ENCODE assay signal across 16 cellular contexts in the genomic region with DNA sequence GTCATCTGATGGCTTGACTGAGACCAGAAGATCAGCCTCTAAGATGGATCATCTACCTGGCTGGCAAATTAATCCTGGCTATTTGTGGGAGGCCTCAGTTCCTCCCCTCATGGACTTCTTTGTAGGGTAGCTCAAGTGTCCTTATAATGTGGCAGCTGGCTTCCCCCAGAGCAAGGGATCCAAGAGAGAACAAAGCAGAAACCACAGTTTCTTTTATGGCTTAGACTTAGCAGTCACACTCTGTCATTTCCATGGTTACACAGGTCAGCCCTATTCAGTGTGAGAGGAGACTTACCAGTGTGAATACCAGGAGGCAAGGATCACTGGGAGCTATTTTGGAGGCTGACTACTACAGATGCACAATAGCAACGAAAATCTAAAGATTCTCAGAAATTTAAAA. TPM values are rescaled to one million over a fixed set of nuclear protein-coding genes. Genes with fewer than 3 reads are reported as not detected.
DNase-seq lines count a peak whose midpoint lies in the region; ATAC-seq, FAIRE-seq and TF ChIP-seq lines count a peak whose summit lies in the region.
"Had no signal": no experiment of that assay in that cellular context is flagged by ENCODE, and none has a peak within 500 bp of the region (broad histone marks: within the 10 kb centered on the region; RNA-seq: fewer than 3 reads in every experiment).

No MANE protein-coding gene starts in this region.

- no peak overlapping the region for H3K27ac Mint-ChIP-seq in astrocyte (ENCODE audit: unreplicated experiment)
- H3K27ac Mint-ChIP-seq in activated naive CD8-positive, alpha-beta T cell treated with anti-CD3 and anti-CD28 coated beads, Interleukin-2, amount 50 U/mL, for 24 hours: no peak overlapping the region
- H3K27ac Mint-ChIP-seq: activated T-helper 1 cell treated with anti-CD3 and anti-CD28 coated beads, Interleukin-12 subunit alpha, Interleukin-12 subunit beta, Interleukin-2, Interleukin-4 antibody, amounts not matched to agents 30 ng/mL and 10 ng/mL and 1 ng/mL, durations not matched to agents 14 hours and 24 hours and 36 hours; type B pancreatic cell had no signal

- no peaks in the 10 kb centered on the region for H3K36me3 ChIP-seq in astrocyte (ENCODE audit: insufficient read depth, low read length)
- H3K36me3 ChIP-seq: brain microvascular endothelial cell had no signal

- H3K27me3 ChIP-seq in astrocyte (ENCODE audit: insufficient read depth, low read length): no peaks in the 10 kb centered on the region
- H3K27me3 ChIP-seq: brain microvascular endothelial cell had no signal

- no peaks in the 10 kb centered on the region for H3K9me3 ChIP-seq in astrocyte (ENCODE audit: insufficient read depth, low read depth, low read length)

- H3K4me3 Mint-ChIP-seq in astrocyte (ENCODE audit: unreplicated experiment): no peak overlapping the region
- no peak overlapping the region for H3K4me3 Mint-ChIP-seq in activated naive CD8-positive, alpha-beta T cell treated with anti-CD3 and anti-CD28 coated beads, Interleukin-2, amount 50 U/mL, for 24 hours
- H3K4me3 Mint-ChIP-seq: activated T-helper 1 cell treated with anti-CD3 and anti-CD28 coated beads, Interleukin-12 subunit alpha, Interleukin-12 subunit beta, Interleukin-2, Interleukin-4 antibody, amounts not matched to agents 30 ng/mL and 10 ng/mL and 1 ng/mL, durations not matched to agents 14 hours and 24 hours and 36 hours had no signal

- peaks cover 16% of the 10 kb centered on the region for H3K4me1 Mint-ChIP-seq in astrocyte (ENCODE audit: low read depth, unreplicated experiment)
- H3K4me1 Mint-ChIP-seq in activated naive CD8-positive, alpha-beta T cell treated with anti-CD3 and anti-CD28 coated beads, Interleukin-2, amount 50 U/mL, for 24 hours: peaks cover 10% of the 10 kb centered on the region

- H3K36me3 Mint-ChIP-seq in astrocyte (ENCODE audit: low read depth, unreplicated experiment): no peaks in the 10 kb centered on the region
- no peaks in the 10 kb centered on the region for H3K36me3 Mint-ChIP-seq in activated naive CD8-positive, alpha-beta T cell treated with anti-CD3 and anti-CD28 coated beads, Interleukin-2, amount 50 U/mL, for 24 hours (ENCODE audit: low read depth)
- H3K36me3 Mint-ChIP-seq: type B pancreatic cell had no signal

- H3K9me3 Mint-ChIP-seq in astrocyte (ENCODE audit: unreplicated experiment): peaks cover 2% of the 10 kb centered on the region
- peaks cover 8% of the 10 kb centered on the region for H3K9me3 Mint-ChIP-seq in activated naive CD8-positive, alpha-beta T cell treated with anti-CD3 and anti-CD28 coated beads, Interleukin-2, amount 50 U/mL, for 24 hours
- H3K9me3 Mint-ChIP-seq: activated T-helper 1 cell treated with anti-CD3 and anti-CD28 coated beads, Interleukin-12 subunit alpha, Interleukin-12 subunit beta, Interleukin-2, Interleukin-4 antibody, amounts not matched to agents 30 ng/mL and 10 ng/mL and 1 ng/mL, durations not matched to agents 14 hours and 24 hours and 36 hours had no signal

- no peak overlapping the region for H3K9ac ChIP-seq in astrocyte (ENCODE audit: low read length)

- no peak overlapping the region for H3K27ac ChIP-seq in astrocyte (ENCODE audit: low read depth, low read length)
- H3K27ac ChIP-seq: brain microvascular endothelial cell, SK-N-MC had no signal

- no peaks in the 10 kb centered on the region for H3K79me2 ChIP-seq in astrocyte (ENCODE audit: insufficient read depth, low read length)

- DNase-seq in NCI-H82 (lab: John Stamatoyannopoulos, UW): peak; percentile 55
- no peak for DNase-seq in NCI-H82 treated with DMSO at 0.1 percent for 48 hours (lab: John Stamatoyannopoulos, UW; ENCODE audit: unreplicated experiment)
- peak; percentile 93 for DNase-seq in M059J (ENCODE audit: low read depth)
- DNase-seq in astrocyte (ENCODE audit: low read depth): peak; percentile 41
- no peak for DNase-seq in activated naive CD8-positive, alpha-beta T cell treated with anti-CD3 and anti-CD28 coated beads, Interleukin-2, amount 50 U/mL, for 24 hours
- DNase-seq in inferior parietal cortex (ENCODE audit: extremely low spot score): no peak
- no peak for DNase-seq in cerebellar nuclear complex (lab: John Stamatoyannopoulos, UW)
- DNase-seq: brain microvascular endothelial cell, EL, glutamatergic neuron, left cardiac atrium had no signal

- no peaks in the 10 kb centered on the region for H4K20me1 ChIP-seq in astrocyte (ENCODE audit: insufficient read depth, low read length)

- H3K4me1 ChIP-seq in astrocyte (ENCODE audit: insufficient read depth, low read length): peaks cover 13% of the 10 kb centered on the region

- FAIRE-seq in astrocyte (lab: Jason Lieb, UNC): no peak

- TF ChIP-seq CTCF in astrocyte (IDR thresholded peaks at IDR 0.05; ENCODE audit: insufficient read depth, low read depth, low read length): no peak

- H3K4me2 ChIP-seq in astrocyte (ENCODE audit: low read length): no peak overlapping the region

- H3K4me3 ChIP-seq in astrocyte (ENCODE audit: insufficient read depth, low read depth, low read length): no peak overlapping the region
- H3K4me3 ChIP-seq: SK-N-MC had no signal

- ATAC-seq in activated naive CD8-positive, alpha-beta T cell treated with anti-CD3 and anti-CD28 coated beads, Interleukin-2, amount 50 U/mL, for 24 hours: no peak
- ATAC-seq in GM19467 (IDR thresholded peaks at IDR 0.05; ENCODE audit: unreplicated experiment): no peak
- ATAC-seq: activated CD4-positive, CD25-positive, alpha-beta regulatory T cell treated with anti-CD3 and anti-CD28 coated beads, Interleukin-2, amount 50 U/mL, for 24 hours; left cardiac atrium had no signal

- H2AFZ ChIP-seq in astrocyte (ENCODE audit: low read depth, low read length): no peak overlapping the region

- no peaks in the 10 kb centered on the region for H3K27me3 Mint-ChIP-seq in astrocyte (ENCODE audit: low read depth, unreplicated experiment)
- peaks cover 2% of the 10 kb centered on the region for H3K27me3 Mint-ChIP-seq in activated naive CD8-positive, alpha-beta T cell treated with anti-CD3 and anti-CD28 coated beads, Interleukin-2, amount 50 U/mL, for 24 hours
- H3K27me3 Mint-ChIP-seq: type B pancreatic cell had no signal

RNA-seq across cellular contexts. Expression of a gene that starts 15.3 kb away (rescaled TPM):
- total RNA-seq in M059J (2014; rRNA removed; shearing (Covaris generic)): 0.44 and 3.0 TPM in 2 replicates
- total RNA-seq in astrocyte: 0.16 and 0.22 TPM in 2 replicates
- total RNA-seq: activated T-helper 1 cell treated with anti-CD3 and anti-CD28 coated beads, Interleukin-12 subunit alpha, Interleukin-12 subunit beta, Interleukin-2, Interleukin-4 antibody, amounts not matched to agents 30 ng/mL and 10 ng/mL and 1 ng/mL, durations not matched to agents 14 hours and 24 hours and 36 hours; left cardiac atrium had no signal

Comparison
In these comparisons a context has a peak if more than half of its experiments do, and no peak if none do; other contexts are left out.
1. DNase-seq: peak in NCI-H82 (single experiment), M059J (single experiment) and astrocyte (single experiment); none in NCI-H82 treated with DMSO at 0.1 percent for 48 hours (single experiment), activated naive CD8-positive, alpha-beta T cell treated with anti-CD3 and anti-CD28 coated beads, Interleukin-2, amount 50 U/mL, for 24 hours (single experiment), inferior parietal cortex (single experiment) and cerebellar nuclear complex (0 of 2).